Comparison of ENCODE assay signal across 14 cellular contexts in genomic region chr1:221284028-221284427, GRCh38.
DNase-seq lines count a peak whose midpoint lies in the region; ATAC-seq and TF ChIP-seq lines count a peak whose summit lies in the region.
"Had no signal": no experiment of that assay in that cellular context is flagged by ENCODE, and none has a peak within 500 bp of the region (broad histone marks: within the 10 kb centered on the region; RNA-seq: fewer than 3 reads in every experiment).

No MANE protein-coding gene starts in this region.

- H3K14ac ChIP-seq in mesenchymal stem cell (ENCODE audit: low read length in 2 of 2): no peak overlapping the region

- CTCF ChIA-PET in CD4-positive, alpha-beta T cell (lab: Charles Lee): no interaction called here

- peaks cover 3% of the 10 kb centered on the region for H3K4me1 ChIP-seq in mesenchymal stem cell (ENCODE audit: control insufficient read depth, insufficient read depth, low read depth, low read length)
- H3K4me1 ChIP-seq: body of pancreas, Peyer's patch had no signal

- in situ Hi-C loops in astrocyte of the spinal cord (cut with HindIII; ENCODE audit: low sequenced_read_pairs): no loop called here

- H4K8ac ChIP-seq in mesenchymal stem cell (ENCODE audit: low read length): no peak overlapping the region

- no peak overlapping the region for H3K27ac ChIP-seq in mesenchymal stem cell (ENCODE audit: low read length, poor library complexity, severe bottlenecking)
- no peak overlapping the region for H3K27ac ChIP-seq in CD4-positive, alpha-beta T cell (ENCODE audit: low read depth, low read length)
- H3K27ac ChIP-seq: body of pancreas, KMS-11, Peyer's patch had no signal

- no peaks in the 10 kb centered on the region for H3K27me3 ChIP-seq in mesenchymal stem cell (ENCODE audit: control insufficient read depth in 1 of 2, insufficient read depth in 1 of 2, low read length in 2 of 2)
- H3K27me3 ChIP-seq in CD4-positive, alpha-beta T cell (ENCODE audit: control insufficient read depth, insufficient read depth, low read length): no peaks in the 10 kb centered on the region
- H3K27me3 ChIP-seq: body of pancreas, Peyer's patch had no signal

- no peak overlapping the region for H3K4ac ChIP-seq in mesenchymal stem cell (ENCODE audit: low read depth in 1 of 2, low read length in 2 of 2)

- H3K36me3 ChIP-seq in mesenchymal stem cell (ENCODE audit: control insufficient read depth in 1 of 2, insufficient read depth in 2 of 2, low read depth in 1 of 2, low read length in 2 of 2): no peaks in the 10 kb centered on the region
- H3K36me3 ChIP-seq: Peyer's patch had no signal

- H2AK5ac ChIP-seq in mesenchymal stem cell (ENCODE audit: low read length, severe bottlenecking): no peak overlapping the region

- H3K9ac ChIP-seq in mesenchymal stem cell (ENCODE audit: low read length): peak overlapping the region; percentile 6
- H3K9ac ChIP-seq: KMS-11 had no signal

- WGBS in mesenchymal stem cell: no CpG with 5 or more reads among the region's 1 CpG

- no peaks in the 10 kb centered on the region for H3K4me1 Mint-ChIP-seq in CD4-positive, alpha-beta T cell (ENCODE audit: low read depth)

- no peaks in the 10 kb centered on the region for H3K79me1 ChIP-seq in mesenchymal stem cell (replicated peaks; ENCODE audit: low read length, poor library complexity, severe bottlenecking)

- no peak overlapping the region for H2BK120ac ChIP-seq in mesenchymal stem cell (ENCODE audit: low read depth, low read length)

- no peaks in the 10 kb centered on the region for H3K9me3 ChIP-seq in mesenchymal stem cell (ENCODE audit: control insufficient read depth, low read length)
- no peaks in the 10 kb centered on the region for H3K9me3 ChIP-seq in CD4-positive, alpha-beta T cell (ENCODE audit: control insufficient read depth, low read length)
- H3K9me3 ChIP-seq: body of pancreas, Peyer's patch had no signal

- H3K4me2 ChIP-seq in mesenchymal stem cell (ENCODE audit: low read length, poor library complexity, severe bottlenecking): no peak overlapping the region
- H3K4me2 ChIP-seq: KMS-11 had no signal

- peak; percentile 92 for DNase-seq in DMS53 treated with DMSO at 0.1 percent for 48 hours (lab: John Stamatoyannopoulos, UW; ENCODE audit: unreplicated experiment)
- peak; percentile 64 for DNase-seq in NCI-H1436 (lab: John Stamatoyannopoulos, UW)
- peak; percentile 90 for DNase-seq in astrocyte of the spinal cord (ENCODE audit: low read depth, low spot score)
- DNase-seq in mesenchymal stem cell: peak; percentile 60
- DNase-seq in stimulated activated CD4-positive, alpha-beta T cell treated with anti-CD3 and anti-CD28 coated beads, Interleukin-15, amount 100 ng/mL, for 24 hours: no peak
- DNase-seq in CD4-positive, alpha-beta T cell: no peak
- no peak for DNase-seq in cerebellum (ENCODE audit: low spot score)
- DNase-seq: activated CD4-positive, alpha-beta T cell treated with anti-CD3 and anti-CD28 coated beads, Interleukin-2, amount 50 U/mL, for 4 hours; body of pancreas; GDM1; occipital lobe; Peyer's patch had no signal

- H3K23ac ChIP-seq in mesenchymal stem cell (ENCODE audit: low read length in 2 of 2): no peak overlapping the region

- no peak overlapping the region for H2AFZ ChIP-seq in mesenchymal stem cell (ENCODE audit: low read depth, low read length)

- no peaks in the 10 kb centered on the region for H3K36me3 Mint-ChIP-seq in CD4-positive, alpha-beta T cell (ENCODE audit: low read depth)

- H2BK15ac ChIP-seq in mesenchymal stem cell (ENCODE audit: low read depth, poor library complexity, severe bottlenecking): no peak overlapping the region

- no peak overlapping the region for H2BK5ac ChIP-seq in mesenchymal stem cell (ENCODE audit: low read depth, low read length, poor library complexity, severe bottlenecking)

- POLR2A ChIA-PET in CD4-positive, alpha-beta T cell (lab: Charles Lee): no interaction called here

- H3K27ac Mint-ChIP-seq in CD4-positive, alpha-beta T cell: no peak overlapping the region

- no peak for TF ChIP-seq CTCF in astrocyte of the spinal cord (IDR thresholded peaks at IDR 0.05; ENCODE audit: low read depth, low read length)
- TF ChIP-seq CTCF in CD4-positive, alpha-beta T cell (IDR thresholded peaks at IDR 0.05): no peak

- H3K4me3 ChIP-seq in astrocyte of the spinal cord (ENCODE audit: low read depth, low read length) (no peak overlapping the region), mesenchymal stem cell (ENCODE audit: insufficient read depth in 1 of 2, low read depth in 1 of 2, low read length in 2 of 2) (no peak overlapping the region)
- H3K4me3 ChIP-seq: body of pancreas, Peyer's patch had no signal

- no peak overlapping the region for H3K4me3 Mint-ChIP-seq in CD4-positive, alpha-beta T cell

- H2BK12ac ChIP-seq in mesenchymal stem cell (ENCODE audit: low read length in 2 of 2): no peak overlapping the region

- H4K91ac ChIP-seq in mesenchymal stem cell (ENCODE audit: low read length): no peak overlapping the region

- no peaks in the 10 kb centered on the region for H3K9me3 Mint-ChIP-seq in CD4-positive, alpha-beta T cell

- ATAC-seq in GM18502 (IDR thresholded peaks at IDR 0.05; ENCODE audit: poor library complexity, unreplicated experiment): no peak
- ATAC-seq in CD4-positive, alpha-beta T cell (ENCODE audit: poor library complexity): no peak
- ATAC-seq: body of pancreas had no signal

- no peak overlapping the region for H3K18ac ChIP-seq in mesenchymal stem cell (ENCODE audit: low read depth in 1 of 2, low read length in 2 of 2)

- intact Hi-C loops in CD4-positive, alpha-beta T cell (cut with DNase I, micrococcal nuclease): no loop called here

- H3K27me3 Mint-ChIP-seq in CD4-positive, alpha-beta T cell: peaks cover 20% of the 10 kb centered on the region

Comparison
In these comparisons a context has a peak if more than half of its experiments do, and no peak if none do; other contexts are left out.
1. DNase-seq: peak in DMS53 treated with DMSO at 0.1 percent for 48 hours (single experiment), NCI-H1436 (single experiment), astrocyte of the spinal cord (single experiment) and mesenchymal stem cell (single experiment); none in stimulated activated CD4-positive, alpha-beta T cell treated with anti-CD3 and anti-CD28 coated beads, Interleukin-15, amount 100 ng/mL, for 24 hours (single experiment), CD4-positive, alpha-beta T cell (0 of 10) and cerebellum (single experiment).